ENCODE assay signal across 10 cellular contexts in the genomic region with DNA sequence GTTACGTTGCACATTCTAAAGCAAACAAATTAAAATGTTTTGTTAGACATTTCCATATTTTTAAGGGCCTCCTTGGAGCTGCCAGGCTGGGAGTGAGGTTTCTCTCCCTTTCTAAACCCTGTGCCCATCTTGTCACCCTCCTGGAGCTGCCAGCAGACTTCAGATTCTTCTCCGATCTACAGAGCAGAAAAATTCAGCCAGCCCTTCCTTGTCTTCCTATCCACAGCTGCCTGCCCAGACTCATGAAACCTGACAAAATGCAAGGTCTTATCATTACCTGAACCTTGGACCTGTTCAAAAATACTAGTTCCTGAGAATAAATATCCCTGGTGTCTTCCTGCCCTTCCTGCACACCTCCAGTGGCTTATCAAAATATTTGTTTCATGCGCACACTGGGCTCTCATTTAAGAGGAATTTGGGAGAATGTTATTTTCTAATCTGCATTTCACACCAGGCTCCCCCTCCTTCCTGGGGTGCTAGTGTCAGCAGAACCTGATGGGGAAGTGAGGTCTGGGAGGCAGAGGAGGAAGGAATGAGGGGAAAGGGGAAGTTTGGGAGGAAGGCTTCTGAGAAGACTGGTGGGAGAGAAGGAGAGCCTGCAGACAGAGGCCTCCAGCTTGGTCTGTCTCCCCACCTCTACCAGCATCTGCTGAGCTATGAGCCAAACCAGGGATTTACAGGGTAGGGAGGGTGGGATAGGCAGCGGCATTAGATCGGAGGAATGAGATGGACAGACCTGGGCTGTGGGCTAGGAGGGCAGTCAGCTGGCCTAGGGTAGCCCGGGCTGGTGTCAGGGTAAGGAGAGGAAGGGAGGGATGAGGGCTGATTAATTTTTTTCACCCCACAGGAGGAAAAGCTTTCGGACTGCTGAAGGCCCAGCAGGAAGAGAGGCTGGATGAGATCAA. TPM values are rescaled to one million over a fixed set of nuclear protein-coding genes. Genes with fewer than 3 reads are reported as not detected.
DNase-seq lines count a peak whose midpoint lies in the region; ATAC-seq and TF ChIP-seq lines count a peak whose summit lies in the region.
"Had no signal": no experiment of that assay in that cellular context is flagged by ENCODE, and none has a peak within 500 bp of the region (broad histone marks: within the 10 kb centered on the region; RNA-seq: fewer than 3 reads in every experiment).

A gene (plus strand): TSS at position 561 of the 905 bp plus-strand sequence. CDS start 96 bp downstream, at position 657.

- H3K9me3 ChIP-seq in thyroid gland = no peaks in the 10 kb centered on the region
- H3K9me3 ChIP-seq: MG63 had no signal

- intact Hi-C loops in activated T-helper 2 cell treated with anti-CD3 and anti-CD28 coated beads, Interferon-gamma antibody, Interleukin-2, Interleukin-4, amounts not matched to agents 10 μg/mL and 5 μg/mL and 100 μg/mL, durations not matched to agents 14 hours and 24 hours and 36 hours (cut with micrococcal nuclease) = no loop called here
- intact Hi-C loops in thyroid gland (cut with DNase I) = no loop called here

- H3K27me3 ChIP-seq in thyroid gland = no peaks in the 10 kb centered on the region
- H3K27me3 ChIP-seq: MG63 had no signal

- H3K36me3 ChIP-seq in thyroid gland = no peaks in the 10 kb centered on the region
- H3K36me3 ChIP-seq: MG63 had no signal

- H3K4me3 ChIP-seq in thyroid gland (replicated peaks in 1 of 3) = no peak within 1 kb of the TSS
- H3K4me3 ChIP-seq: MG63 had no signal

- ATAC-seq in memory B cell (ENCODE audit: low read depth) = peak; percentile 46
- ATAC-seq in GM21737 (IDR thresholded peaks at IDR 0.05; ENCODE audit: unreplicated experiment) = no peak

- DNase-seq in activated CD4-positive, alpha-beta T cell treated with anti-CD3 and anti-CD28 coated beads, Interleukin-2, amount 10 ng/mL, durations not matched to agents 7 days and 5 days = no peak
- no peak for DNase-seq in activated CD4-positive, alpha-beta T cell treated with anti-CD3 and anti-CD28 coated beads for 1 hour
- no peak for DNase-seq in activated T-helper 2 cell treated with anti-CD3 and anti-CD28 coated beads, Interferon-gamma antibody, Interleukin-2, Interleukin-4, amounts not matched to agents 10 μg/mL and 5 μg/mL and 100 μg/mL, durations not matched to agents 14 hours and 24 hours and 36 hours (ENCODE audit: low spot score)
- DNase-seq in memory B cell (ENCODE audit: low spot score in 2 of 2) (no peak), thyroid gland (no peak), NCI-H748 (lab: John Stamatoyannopoulos, UW; ENCODE audit: unreplicated experiment) (no peak), SK-N-DZ (ENCODE audit: low spot score) (no peak)
- DNase-seq: MG63 had no signal

- WGBS in thyroid gland, 2 donors = 67 to 71% methylated on average over 7 of the region's 7 CpGs

- no peak for TF ChIP-seq POLR2A in thyroid gland (IDR thresholded peaks at IDR 0.05)

- peak within 1 kb of the TSS; percentile 71 for H3K4me3 Mint-ChIP-seq in activated CD4-positive, alpha-beta T cell treated with anti-CD3 and anti-CD28 coated beads, Interleukin-2, amount 10 ng/mL, durations not matched to agents 7 days and 5 days
- peak within 1 kb of the TSS; percentile 77 for H3K4me3 Mint-ChIP-seq in activated T-helper 2 cell treated with anti-CD3 and anti-CD28 coated beads, Interferon-gamma antibody, Interleukin-2, Interleukin-4, amounts not matched to agents 10 μg/mL and 5 μg/mL and 100 μg/mL, durations not matched to agents 14 hours and 24 hours and 36 hours (ENCODE audit: low read depth)
- peak within 1 kb of the TSS; percentile 41 for H3K4me3 Mint-ChIP-seq in memory B cell

- CTCF ChIA-PET in activated CD4-positive, alpha-beta T cell treated with anti-CD3 and anti-CD28 coated beads, Interleukin-2, amount 10 ng/mL, durations not matched to agents 7 days and 5 days (lab: Charles Lee) = interaction anchor here (0.6 to 6.0 kb wide), 4 partner anchors 17 to 197 kb away, joined by 3 to 51 read pairs (median 10); a partner anchor contains a TSS

- POLR2A ChIA-PET in activated CD4-positive, alpha-beta T cell treated with anti-CD3 and anti-CD28 coated beads, Interleukin-2, amount 10 ng/mL, durations not matched to agents 7 days and 5 days (lab: Charles Lee) = no interaction called here

- peaks cover under 1 to 3% of the 10 kb centered on the region in 2 donors for H3K4me1 ChIP-seq in thyroid gland

- no peaks in the 10 kb centered on the region for H3K27me3 Mint-ChIP-seq in activated CD4-positive, alpha-beta T cell treated with anti-CD3 and anti-CD28 coated beads, Interleukin-2, amount 10 ng/mL, durations not matched to agents 7 days and 5 days
- H3K27me3 Mint-ChIP-seq in activated T-helper 2 cell treated with anti-CD3 and anti-CD28 coated beads, Interferon-gamma antibody, Interleukin-2, Interleukin-4, amounts not matched to agents 10 μg/mL and 5 μg/mL and 100 μg/mL, durations not matched to agents 14 hours and 24 hours and 36 hours (ENCODE audit: low read depth) = peaks cover 1% of the 10 kb centered on the region
- no peaks in the 10 kb centered on the region for H3K27me3 Mint-ChIP-seq in memory B cell

- peaks cover 10% of the 10 kb centered on the region for H3K36me3 Mint-ChIP-seq in activated CD4-positive, alpha-beta T cell treated with anti-CD3 and anti-CD28 coated beads, Interleukin-2, amount 10 ng/mL, durations not matched to agents 7 days and 5 days (ENCODE audit: low read depth)
- H3K36me3 Mint-ChIP-seq in activated T-helper 2 cell treated with anti-CD3 and anti-CD28 coated beads, Interferon-gamma antibody, Interleukin-2, Interleukin-4, amounts not matched to agents 10 μg/mL and 5 μg/mL and 100 μg/mL, durations not matched to agents 14 hours and 24 hours and 36 hours (ENCODE audit: low read depth) = peaks cover 7% of the 10 kb centered on the region
- no peaks in the 10 kb centered on the region for H3K36me3 Mint-ChIP-seq in memory B cell

- H3K4me1 Mint-ChIP-seq in activated CD4-positive, alpha-beta T cell treated with anti-CD3 and anti-CD28 coated beads, Interleukin-2, amount 10 ng/mL, durations not matched to agents 7 days and 5 days = peaks cover 40% of the 10 kb centered on the region
- H3K4me1 Mint-ChIP-seq in activated T-helper 2 cell treated with anti-CD3 and anti-CD28 coated beads, Interferon-gamma antibody, Interleukin-2, Interleukin-4, amounts not matched to agents 10 μg/mL and 5 μg/mL and 100 μg/mL, durations not matched to agents 14 hours and 24 hours and 36 hours (ENCODE audit: low read depth) = peaks cover 26% of the 10 kb centered on the region
- peaks cover 23% of the 10 kb centered on the region for H3K4me1 Mint-ChIP-seq in memory B cell

- H3K27ac ChIP-seq in thyroid gland = no peak within 1 kb of the TSS

- peak within 1 kb of the TSS; percentile 86 for H3K27ac Mint-ChIP-seq in activated CD4-positive, alpha-beta T cell treated with anti-CD3 and anti-CD28 coated beads, Interleukin-2, amount 10 ng/mL, durations not matched to agents 7 days and 5 days
- peak within 1 kb of the TSS; percentile 85 for H3K27ac Mint-ChIP-seq in activated T-helper 2 cell treated with anti-CD3 and anti-CD28 coated beads, Interferon-gamma antibody, Interleukin-2, Interleukin-4, amounts not matched to agents 10 μg/mL and 5 μg/mL and 100 μg/mL, durations not matched to agents 14 hours and 24 hours and 36 hours
- H3K27ac Mint-ChIP-seq in memory B cell = peak within 1 kb of the TSS; percentile 68

- H3K9me3 Mint-ChIP-seq in activated CD4-positive, alpha-beta T cell treated with anti-CD3 and anti-CD28 coated beads, Interleukin-2, amount 10 ng/mL, durations not matched to agents 7 days and 5 days = no peaks in the 10 kb centered on the region
- H3K9me3 Mint-ChIP-seq in activated T-helper 2 cell treated with anti-CD3 and anti-CD28 coated beads, Interferon-gamma antibody, Interleukin-2, Interleukin-4, amounts not matched to agents 10 μg/mL and 5 μg/mL and 100 μg/mL, durations not matched to agents 14 hours and 24 hours and 36 hours = no peaks in the 10 kb centered on the region
- no peaks in the 10 kb centered on the region for H3K9me3 Mint-ChIP-seq in memory B cell

- no peak for TF ChIP-seq CTCF in thyroid gland (IDR thresholded peaks at IDR 0.05)

RNA-seq across cellular contexts. Expression of the gene that starts here (rescaled TPM):
- total RNA-seq in activated CD4-positive, alpha-beta T cell treated with anti-CD3 and anti-CD28 coated beads, Interleukin-2, amount 10 ng/mL, durations not matched to agents 7 days and 5 days = 10 to 100 TPM; 48.0 to 54.2 TPM
- 71.8 and 78.2 TPM in 2 replicates for total RNA-seq in activated T-helper 2 cell treated with anti-CD3 and anti-CD28 coated beads, Interferon-gamma antibody, Interleukin-2, Interleukin-4, amounts not matched to agents 10 μg/mL and 5 μg/mL and 100 μg/mL, durations not matched to agents 14 hours and 24 hours and 36 hours
- total RNA-seq in thyroid gland = 10 to 100 TPM in 3 of 4 donors, 1 to 10 TPM in 1; 8.1 to 37.8 (median 17.6) TPM
- 0.57 TPM in 1 of 2 replicates, not detected in the other for polyA plus RNA-seq in SK-N-DZ (2014; cell fraction: cytosol; rRNA removed)
- 0.38 TPM in 1 of 2 replicates, not detected in the other for polyA plus RNA-seq in SK-N-DZ (2014; cell fraction: nucleus; rRNA removed)
- polyA plus RNA-seq: AG04450 had no signal
